In the genomic region with DNA sequence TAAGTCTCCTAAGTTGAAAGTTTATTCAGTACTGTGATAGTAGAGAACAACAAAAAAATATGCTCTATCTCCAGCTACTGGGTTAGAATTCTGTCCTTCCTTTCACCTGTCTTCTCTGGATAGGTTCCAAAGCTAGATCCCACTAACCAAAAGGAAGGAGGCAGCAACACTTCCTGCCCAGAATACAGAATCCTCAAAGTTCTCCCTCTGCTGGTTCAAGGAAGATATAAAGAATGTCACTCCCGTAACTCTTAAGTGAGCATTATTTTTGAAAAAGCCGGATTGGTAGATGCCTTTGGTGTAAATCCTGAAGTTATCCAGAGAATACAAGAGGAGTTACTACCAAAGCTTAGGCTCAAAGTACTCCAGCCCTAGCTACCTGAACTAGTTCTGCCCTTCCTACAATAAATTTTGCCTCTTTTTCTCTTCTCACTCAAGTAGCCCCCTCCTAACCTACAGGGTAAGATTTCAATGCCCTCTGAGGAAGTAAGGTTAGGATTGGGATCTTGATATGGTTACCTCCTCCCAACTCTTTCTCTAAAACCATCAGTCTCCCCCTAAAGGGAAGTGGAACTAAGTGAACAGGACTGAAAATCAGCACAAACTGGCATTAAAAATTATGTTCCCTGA, we compare ENCODE assay signal across 8 cellular contexts. TPM values are rescaled to one million over a fixed set of nuclear protein-coding genes. Genes with fewer than 3 reads are reported as not detected.
DNase-seq lines count a peak whose midpoint lies in the region; ATAC-seq and TF ChIP-seq lines count a peak whose summit lies in the region.

No MANE protein-coding gene starts in this region.

- in situ Hi-C loops in Caki2 (cut with HindIII; ENCODE audit: low pct_unique_long_range_greater_than_20kb, low sequenced_read_pairs) = no loop called here

- ATAC-seq in GM21576 (IDR thresholded peaks at IDR 0.05; ENCODE audit: unreplicated experiment) = no peak

- TF ChIP-seq CTCF in fibroblast of villous mesenchyme (IDR thresholded peaks at IDR 0.05; ENCODE audit: insufficient read depth, low read depth, low read length) (peak; percentile 70), GM20000 (IDR thresholded peaks at IDR 0.05; ENCODE audit: extremely low read depth, missing control alignments) (no peak)

- no peaks in the 10 kb centered on the region for H3K9me3 ChIP-seq in SK-N-MC (ENCODE audit: low read depth, low read length)

- H3K4me3 ChIP-seq in SK-N-MC (no peak overlapping the region), fibroblast of villous mesenchyme (ENCODE audit: low read depth, low read length) (no peak overlapping the region)

- DNase-seq in Caki2 (ENCODE audit: low read depth) = peak; percentile 56
- DNase-seq in HT1080 (ENCODE audit: low read depth) = peak; percentile 57
- peak; percentile 66 for DNase-seq in SK-N-MC (ENCODE audit: low read depth, low spot score)
- DNase-seq in fibroblast of villous mesenchyme (ENCODE audit: low read depth) = peak; percentile 62
- DNase-seq in retina = peak; percentile 16
- no peak for DNase-seq in OCI-M2 (lab: John Stamatoyannopoulos, UW; ENCODE audit: unreplicated experiment)
- no peak for DNase-seq in GM20000 (ENCODE audit: low spot score)

- H3K27ac ChIP-seq in SK-N-MC = no peak overlapping the region

- no peak overlapping the region for H3K9ac ChIP-seq in SK-N-MC (ENCODE audit: insufficient read length)

- peaks cover 18% of the 10 kb centered on the region for H3K36me3 ChIP-seq in SK-N-MC (ENCODE audit: insufficient read depth, low read length)

RNA-seq across cellular contexts. Expression of a gene that starts 26.0 kb away (rescaled TPM):
- total RNA-seq in Caki2 (2014; rRNA removed; shearing (Covaris generic); ENCODE audit: low replicate concordance) = not detected in 2 replicates
- not detected in 2 replicates for total RNA-seq in HT1080 (2014; rRNA removed; shearing (Covaris generic))
- polyA plus RNA-seq in HT1080 (2015; cell fraction: cytosol; rRNA removed) = not detected in 2 replicates
- polyA plus RNA-seq in HT1080 (2015; cell fraction: nucleus; rRNA removed) = not detected in 2 replicates
- total RNA-seq in fibroblast of villous mesenchyme = not detected in 2 replicates

RNA-seq across cellular contexts. Expression of a gene that starts 34.9 kb away (rescaled TPM):
- total RNA-seq in Caki2 (2014; rRNA removed; shearing (Covaris generic); ENCODE audit: low replicate concordance) = 1.6 and 4.3 TPM in 2 replicates
- total RNA-seq in HT1080 (2014; rRNA removed; shearing (Covaris generic)) = 4.8 and 6.4 TPM in 2 replicates
- polyA plus RNA-seq in HT1080 (2015; cell fraction: cytosol; rRNA removed) = 5.9 and 7.2 TPM in 2 replicates
- 12.7 and 15.9 TPM in 2 replicates for polyA plus RNA-seq in HT1080 (2015; cell fraction: nucleus; rRNA removed)
- total RNA-seq in fibroblast of villous mesenchyme = 10.3 and 12.5 TPM in 2 replicates

RNA-seq across cellular contexts. Expression of a gene that starts 36.5 kb away (rescaled TPM):
- total RNA-seq in Caki2 (2014; rRNA removed; shearing (Covaris generic); ENCODE audit: low replicate concordance) = not detected in 2 replicates
- not detected in 2 replicates for total RNA-seq in HT1080 (2014; rRNA removed; shearing (Covaris generic))
- polyA plus RNA-seq in HT1080 (2015; cell fraction: cytosol; rRNA removed) = not detected in 2 replicates
- polyA plus RNA-seq in HT1080 (2015; cell fraction: nucleus; rRNA removed) = not detected in 2 replicates
- total RNA-seq in fibroblast of villous mesenchyme = not detected in 2 replicates

Comparison
In these comparisons a context has a peak if more than half of its experiments do, and no peak if none do; other contexts are left out.
1. DNase-seq: peak in Caki2 (single experiment), HT1080 (single experiment), SK-N-MC (single experiment), fibroblast of villous mesenchyme (single experiment) and retina (single experiment); none in OCI-M2 (single experiment) and GM20000 (single experiment).